9 cellular contexts compared by ENCODE assay signal in genomic region chr10:51010977-51011376, GRCh38.
DNase-seq lines count a peak whose midpoint lies in the region; ATAC-seq and TF ChIP-seq lines count a peak whose summit lies in the region.
"Had no signal": no experiment of that assay in that cellular context is flagged by ENCODE, and none has a peak within 500 bp of the region (broad histone marks: within the 10 kb centered on the region; RNA-seq: fewer than 3 reads in every experiment).

No MANE protein-coding gene starts in this region.

- TF ChIP-seq CTCF in NB4 (IDR thresholded peaks at IDR 0.05; ENCODE audit: low read depth, low read length) (peak; percentile 73), choroid plexus epithelial cell (conservative IDR thresholded peaks at IDR 0.05; ENCODE audit: low read depth, low read length) (peak; percentile 85)

- TF ChIP-seq POLR2A in NB4 (IDR thresholded peaks at IDR 0.05; ENCODE audit: extremely low read depth, insufficient read length) = no peak

- DNase-seq in NCI-H1105 treated with DMSO at 0.1 percent for 48 hours (lab: John Stamatoyannopoulos, UW) (peak; percentile 8), NCI-H1105 (lab: John Stamatoyannopoulos, UW) (no peak), NB4 (ENCODE audit: low read depth) (peak; percentile 49), choroid plexus epithelial cell (ENCODE audit: low read depth) (peak; percentile 73), midbrain (lab: John Stamatoyannopoulos, UW) (peak; percentile 56), DMS79 (lab: John Stamatoyannopoulos, UW) (no peak)

- H3K4me3 ChIP-seq in NB4 (ENCODE audit: low read depth, low read length) (no peak overlapping the region), choroid plexus epithelial cell (ENCODE audit: low read depth, low read length) (no peak overlapping the region)
- H3K4me3 ChIP-seq: BLaER1 treated with 17β-estradiol and CSF1 and Interleukin-3, amounts not matched to agents 10 nM and 100 nM had no signal

- peak; percentile 68 for ATAC-seq in GM21576 (IDR thresholded peaks at IDR 0.05; ENCODE audit: unreplicated experiment)
- ATAC-seq in HG03571 (IDR thresholded peaks at IDR 0.05; ENCODE audit: unreplicated experiment) = no peak

Comparison
In these comparisons a context has a peak if more than half of its experiments do, and no peak if none do; other contexts are left out.
1. DNase-seq: peak in NCI-H1105 treated with DMSO at 0.1 percent for 48 hours (single experiment), NB4 (single experiment), choroid plexus epithelial cell (single experiment) and midbrain (single experiment); none in NCI-H1105 (single experiment) and DMS79 (single experiment).